ENCODE assay signal across 32 cellular contexts in genomic region chr1:196090226-196090625, GRCh38.
"Had no signal": no experiment of that assay in that cellular context is flagged by ENCODE, and none has a peak within 500 bp of the region (broad histone marks: within the 10 kb centered on the region; RNA-seq: fewer than 3 reads in every experiment).

No MANE protein-coding gene starts in this region.

- H3K27ac Mint-ChIP-seq: activated B cell treated with CpG ODN at 0.5 μM for 24 hours; activated CD8-positive, alpha-beta T cell treated with anti-CD3 and anti-CD28 coated beads for 36 hours; activated naive CD4-positive, alpha-beta T cell treated with anti-CD3 and anti-CD28 coated beads for 36 hours; activated naive CD4-positive, alpha-beta T cell treated with anti-CD3 and anti-CD28 coated beads, Interleukin-2, amount 50 U/mL, for 24 hours; activated naive CD8-positive, alpha-beta T cell treated with anti-CD3 and anti-CD28 coated beads for 36 hours; activated naive CD8-positive, alpha-beta T cell treated with anti-CD3 and anti-CD28 coated beads, Interleukin-2, amount 50 U/mL, for 24 hours; activated T-helper 17 cell treated with anti-CD3 and anti-CD28 coated beads, Interleukin-2, amount 50 U/mL, for 72 hours; effector memory CD8-positive, alpha-beta T cell; T-helper 17 cell; T-helper 2 cell treated with Interferon-gamma antibody and Interleukin-4, amounts not matched to agents 5 μg/mL and 100 μg/mL, for 36 hours had no signal

- H3K4me3 ChIP-seq: adrenal gland, body of pancreas, esophagus muscularis mucosa, gastroesophageal sphincter had no signal

- H3K36me3 ChIP-seq: adrenal gland, esophagus muscularis mucosa, gastroesophageal sphincter, WERI-Rb-1 had no signal

- H3K4me1 Mint-ChIP-seq: activated B cell treated with CpG ODN at 0.5 μM for 24 hours; activated naive CD4-positive, alpha-beta T cell treated with anti-CD3 and anti-CD28 coated beads, Interleukin-2, amount 50 U/mL, for 24 hours; activated naive CD8-positive, alpha-beta T cell treated with anti-CD3 and anti-CD28 coated beads for 36 hours; activated naive CD8-positive, alpha-beta T cell treated with anti-CD3 and anti-CD28 coated beads, Interleukin-2, amount 50 U/mL, for 24 hours; activated T-helper 17 cell treated with anti-CD3 and anti-CD28 coated beads, Interleukin-2, amount 50 U/mL, for 72 hours; T-helper 17 cell had no signal

- DNase-seq: activated B cell treated with CpG ODN at 0.5 μM for 24 hours; activated CD4-positive, alpha-beta T cell treated with anti-CD3 and anti-CD28 coated beads for 48 hours; activated CD4-positive, alpha-beta T cell treated with anti-CD3 and anti-CD28 coated beads, Interleukin-2, amount 50 U/mL, for 1 hour; activated CD4-positive, alpha-beta T cell treated with anti-CD3 and anti-CD28 coated beads, Interleukin-2, amount 50 U/mL, for 48 hours; activated CD8-positive, alpha-beta memory T cell treated with anti-CD3 and anti-CD28 coated beads for 24 hours; activated CD8-positive, alpha-beta T cell treated with anti-CD3 and anti-CD28 coated beads for 36 hours; activated effector memory CD4-positive, alpha-beta T cell treated with Interleukin-2 at 50 U/mL for 16 hours; activated gamma-delta T cell treated with Interleukin-2 at 50 U/mL for 16 hours; activated naive CD4-positive, alpha-beta T cell treated with anti-CD3 and anti-CD28 coated beads for 36 hours; activated naive CD8-positive, alpha-beta T cell treated with anti-CD3 and anti-CD28 coated beads for 36 hours; activated naive CD8-positive, alpha-beta T cell treated with anti-CD3 and anti-CD28 coated beads, Interleukin-2, amount 50 U/mL, for 24 hours; activated T-cell treated with anti-CD3 and anti-CD28 coated beads, Interleukin-2, amount 50 U/mL, for 4 hours; adrenal gland; amygdala; aorta; body of pancreas; caudate nucleus; cortex of kidney; dermis blood vessel endothelial cell; effector CD4-positive, alpha-beta T cell; effector memory CD8-positive, alpha-beta T cell; erythroblast; foreskin melanocyte; T-helper 1 cell; T-helper 17 cell; T1000; WERI-Rb-1 had no signal

- H3K9me3 Mint-ChIP-seq: activated CD8-positive, alpha-beta T cell treated with anti-CD3 and anti-CD28 coated beads for 36 hours; activated naive CD4-positive, alpha-beta T cell treated with anti-CD3 and anti-CD28 coated beads for 36 hours; activated naive CD4-positive, alpha-beta T cell treated with anti-CD3 and anti-CD28 coated beads, Interleukin-2, amount 50 U/mL, for 24 hours; activated naive CD8-positive, alpha-beta T cell treated with anti-CD3 and anti-CD28 coated beads for 36 hours; activated T-cell treated with anti-CD3 and anti-CD28 coated beads, Interleukin-2, amount 50 U/mL, for 4 hours; activated T-helper 17 cell treated with anti-CD3 and anti-CD28 coated beads, Interleukin-2, amount 50 U/mL, for 72 hours; T-helper 2 cell treated with Interferon-gamma antibody and Interleukin-4, amounts not matched to agents 5 μg/mL and 100 μg/mL, for 36 hours had no signal

- H3K27me3 Mint-ChIP-seq: activated B cell treated with CpG ODN at 0.5 μM for 24 hours; activated CD8-positive, alpha-beta T cell treated with anti-CD3 and anti-CD28 coated beads for 36 hours; activated naive CD4-positive, alpha-beta T cell treated with anti-CD3 and anti-CD28 coated beads, Interleukin-2, amount 50 U/mL, for 24 hours; activated naive CD8-positive, alpha-beta T cell treated with anti-CD3 and anti-CD28 coated beads for 36 hours; activated naive CD8-positive, alpha-beta T cell treated with anti-CD3 and anti-CD28 coated beads, Interleukin-2, amount 50 U/mL, for 24 hours; effector memory CD8-positive, alpha-beta T cell; T-helper 17 cell had no signal

- H3K4me1 ChIP-seq: adrenal gland, body of pancreas, esophagus muscularis mucosa, gastroesophageal sphincter had no signal

- H3K27me3 ChIP-seq: adrenal gland, body of pancreas, esophagus muscularis mucosa, gastroesophageal sphincter had no signal

- H3K36me3 Mint-ChIP-seq: activated naive CD4-positive, alpha-beta T cell treated with anti-CD3 and anti-CD28 coated beads, Interleukin-2, amount 50 U/mL, for 24 hours; activated naive CD8-positive, alpha-beta T cell treated with anti-CD3 and anti-CD28 coated beads for 36 hours had no signal

- H3K4me3 Mint-ChIP-seq: activated B cell treated with CpG ODN at 0.5 μM for 24 hours; activated CD8-positive, alpha-beta T cell treated with anti-CD3 and anti-CD28 coated beads for 36 hours; activated naive CD4-positive, alpha-beta T cell treated with anti-CD3 and anti-CD28 coated beads for 36 hours; activated naive CD4-positive, alpha-beta T cell treated with anti-CD3 and anti-CD28 coated beads, Interleukin-2, amount 50 U/mL, for 24 hours; activated naive CD8-positive, alpha-beta T cell treated with anti-CD3 and anti-CD28 coated beads for 36 hours; activated naive CD8-positive, alpha-beta T cell treated with anti-CD3 and anti-CD28 coated beads, Interleukin-2, amount 50 U/mL, for 24 hours; activated T-cell treated with anti-CD3 and anti-CD28 coated beads, Interleukin-2, amount 50 U/mL, for 4 hours; activated T-helper 17 cell treated with anti-CD3 and anti-CD28 coated beads, Interleukin-2, amount 50 U/mL, for 72 hours; effector memory CD8-positive, alpha-beta T cell; T-helper 17 cell; T-helper 2 cell treated with Interferon-gamma antibody and Interleukin-4, amounts not matched to agents 5 μg/mL and 100 μg/mL, for 36 hours had no signal

- ATAC-seq: activated CD8-positive, alpha-beta T cell treated with anti-CD3 and anti-CD28 coated beads for 36 hours; activated naive CD8-positive, alpha-beta T cell treated with anti-CD3 and anti-CD28 coated beads, Interleukin-2, amount 50 U/mL, for 24 hours; activated T-cell treated with anti-CD3 and anti-CD28 coated beads, Interleukin-2, amount 50 U/mL, for 4 hours; activated T-helper 17 cell treated with anti-CD3 and anti-CD28 coated beads, Interleukin-2, amount 50 U/mL, for 72 hours; body of pancreas; effector memory CD8-positive, alpha-beta T cell; gastroesophageal sphincter; T-helper 17 cell had no signal

- H3K27ac ChIP-seq: adrenal gland, body of pancreas, esophagus muscularis mucosa, gastroesophageal sphincter, WERI-Rb-1 had no signal

- H3K9me3 ChIP-seq: adrenal gland, body of pancreas, esophagus muscularis mucosa had no signal
